Comparison of ENCODE assay signal across 11 cellular contexts in genomic region chr3:98536456-98537017, GRCh38. TPM values are rescaled to one million over a fixed set of nuclear protein-coding genes. Genes with fewer than 3 reads are reported as not detected.
DNase-seq lines count a peak whose midpoint lies in the region; ATAC-seq and TF ChIP-seq lines count a peak whose summit lies in the region.
"Had no signal": no experiment of that assay in that cellular context is flagged by ENCODE, and none has a peak within 500 bp of the region (broad histone marks: within the 10 kb centered on the region; RNA-seq: fewer than 3 reads in every experiment).

No MANE protein-coding gene starts in this region.

- no peaks in the 10 kb centered on the region for H3K27me3 ChIP-seq in CD4-positive, alpha-beta memory T cell (ENCODE audit: insufficient read depth, low read length)
- no peaks in the 10 kb centered on the region for H3K27me3 ChIP-seq in PC-9 (ENCODE audit: insufficient read depth, low read depth)

- in situ Hi-C loops in GM18951 (cut with MboI; ENCODE audit: low sequenced_read_pairs, unreplicated experiment) = no loop called here

- BruUV-seq in PC-9 (replicated peaks; lab: Mats Ljungman, UMichigan) = no TSS peak

- intact Hi-C loops in CD4-positive, alpha-beta memory T cell (cut with micrococcal nuclease) = no loop called here
- intact Hi-C loops in PC-9 (cut with micrococcal nuclease; ENCODE audit: unreplicated experiment) = no loop called here

- ATAC-seq in HG02852 (IDR thresholded peaks at IDR 0.05; ENCODE audit: unreplicated experiment) (peak; percentile 66), T-cell (replicated peaks in 1 of 4) (peak in 3 of 4 experiments; percentile 27 to 48 (median 37))

- peaks cover 0 to 2% (median 0%) of the 10 kb centered on the region in 8 donors for H3K9me3 Mint-ChIP-seq in CD4-positive, alpha-beta memory T cell
- H3K9me3 Mint-ChIP-seq in T-cell = no peaks in the 10 kb centered on the region

- peak overlapping the region; percentile 7 to 85 (median 62) for H3K4me3 Mint-ChIP-seq in CD4-positive, alpha-beta memory T cell
- H3K4me3 Mint-ChIP-seq in T-cell = peak overlapping the region; percentile 7 to 49 (median 45)

- H3F3A ChIP-seq in PC-9 (ENCODE audit: insufficient read depth, low read depth) = peaks cover 12% of the 10 kb centered on the region; the same call in 1 of the 2 replicates

- CTCF ChIA-PET in CD4-positive, alpha-beta memory T cell (lab: Charles Lee; ENCODE audit: partially characterized antibody) = interaction anchor here (1.0 to 1.9 kb wide), 8 partner anchors 9 to 207 kb away, joined by 3 to 6 read pairs (median 3); partner anchors contain the start of gene CLDND1
- CTCF ChIA-PET in T-cell (lab: Charles Lee) (interaction anchor here in 1 of 2 donors (1.4 kb wide), 1 partner anchor 14 kb away, joined by 4 read pairs; the partner anchor contains the start of gene CLDND1), PC-9 (lab: Charles Lee) (no interaction called here)

- H3K4me2 ChIP-seq in PC-9 = no peak overlapping the region
- H3K4me2 ChIP-seq: KMS-11 had no signal

- H3K79me2 ChIP-seq in PC-9 (ENCODE audit: low read depth) = no peaks in the 10 kb centered on the region

- POLR2A ChIA-PET in CD4-positive, alpha-beta memory T cell (lab: Charles Lee; ENCODE audit: partially characterized antibody) = interaction anchor here (0.7 to 13.1 kb wide), 9 partner anchors 9 to 57 kb away, joined by 3 to 163 read pairs (median 5); partner anchors contain the start of genes CLDND1 and CPOX
- POLR2A ChIA-PET in T-cell (lab: Charles Lee) (interaction anchor here in 1 of 2 donors (0.7 kb wide), 1 partner anchor 21 kb away, joined by 3 read pairs; no protein-coding TSS in a partner anchor), PC-9 (lab: Charles Lee; ENCODE audit: unreplicated experiment) (interaction anchor here (0.6 kb wide), 1 partner anchor 186 kb away, joined by 9 read pairs; no protein-coding TSS in a partner anchor)

- H3K27ac Mint-ChIP-seq in CD4-positive, alpha-beta memory T cell = peak overlapping the region in 5 of 7 donors; percentile 46 to 77 (median 56)
- peak overlapping the region; percentile 8 to 68 for H3K27ac Mint-ChIP-seq in T-cell

- H3K36me3 Mint-ChIP-seq in CD4-positive, alpha-beta memory T cell = no peaks in the 10 kb centered on the region
- no peaks in the 10 kb centered on the region for H3K36me3 Mint-ChIP-seq in T-cell

- H3K27me3 Mint-ChIP-seq in CD4-positive, alpha-beta memory T cell = no peaks in the 10 kb centered on the region
- H3K27me3 Mint-ChIP-seq in T-cell = no peaks in the 10 kb centered on the region

- H3K9me3 ChIP-seq in CD4-positive, alpha-beta memory T cell (ENCODE audit: control insufficient read depth in 1 of 2, low read length in 2 of 2) = no peaks in the 10 kb centered on the region
- H3K9me3 ChIP-seq in PC-9 (ENCODE audit: insufficient read depth, low read depth) = no peaks in the 10 kb centered on the region

- DNase-seq in CD4-positive, alpha-beta memory T cell = no peak
- DNase-seq in T-cell = no peak
- no peak for DNase-seq in NCI-H2171 (lab: John Stamatoyannopoulos, UW)
- no peak for DNase-seq in PC-9
- no peak for DNase-seq in GDM1 (lab: John Stamatoyannopoulos, UW)
- no peak for DNase-seq in dermis blood vessel endothelial cell
- DNase-seq: cerebellar nuclear complex had no signal

- no peak for TF ChIP-seq CTCF in PC-9 (conservative IDR thresholded peaks at IDR 0.05)

- H3K9me2 ChIP-seq in PC-9 (ENCODE audit: insufficient read depth) = no peaks in the 10 kb centered on the region; the same call in 1 of the 2 replicates

- H3K27ac ChIP-seq in CD4-positive, alpha-beta memory T cell (ENCODE audit: low read depth, low read length) = no peak overlapping the region
- no peak overlapping the region for H3K27ac ChIP-seq in PC-9
- H3K27ac ChIP-seq: C4-2B, KMS-11 had no signal

- TF ChIP-seq POLR2A in GM18951 (IDR thresholded peaks at IDR 0.05; ENCODE audit: extremely low read depth, insufficient read depth, insufficient read length) = peak; percentile 72

- H2AFZ ChIP-seq in PC-9 = no peak overlapping the region

- no peaks in the 10 kb centered on the region for H4K20me1 ChIP-seq in PC-9 (ENCODE audit: insufficient read depth)

- H3K36me3 ChIP-seq in CD4-positive, alpha-beta memory T cell (ENCODE audit: insufficient read depth, low read length) = no peaks in the 10 kb centered on the region
- H3K36me3 ChIP-seq in PC-9 (ENCODE audit: low read depth) = no peaks in the 10 kb centered on the region

- H3K4me1 ChIP-seq in CD4-positive, alpha-beta memory T cell (ENCODE audit: insufficient read depth, low read length) = peaks cover 17% of the 10 kb centered on the region
- no peaks in the 10 kb centered on the region for H3K4me1 ChIP-seq in PC-9 (replicated peaks; ENCODE audit: insufficient read depth)

- no peak overlapping the region for H3K4me3 ChIP-seq in CD4-positive, alpha-beta memory T cell (ENCODE audit: low read length in 2 of 2)
- H3K4me3 ChIP-seq in PC-9 = no peak overlapping the region

- peaks cover 19 to 27% (median 24%) of the 10 kb centered on the region in 4 donors for H3K4me1 Mint-ChIP-seq in CD4-positive, alpha-beta memory T cell
- H3K4me1 Mint-ChIP-seq in T-cell = peaks cover 6 to 30% (median 17%) of the 10 kb centered on the region in 3 donors

RNA-seq across cellular contexts. Expression of gene GPR15, which starts 4.8 kb away (rescaled TPM):
- 10 to 100 TPM; 31.2 to 32.0 TPM for total RNA-seq in CD4-positive, alpha-beta memory T cell
- 10 to 100 TPM; 12.9 to 14.2 TPM for polyA plus RNA-seq in CD4-positive, alpha-beta memory T cell
- total RNA-seq in T-cell (10 to 100 TPM in 4 of 5 donors, 1 to 10 TPM in 1; 5.7 to 69.9 (median 24.7) TPM), PC-9 (2021) (not detected in 2 replicates), dermis blood vessel endothelial cell (not detected in 2 replicates)

RNA-seq across cellular contexts. Expression of gene CLDND1, which starts 13.8 kb away (rescaled TPM):
- total RNA-seq in CD4-positive, alpha-beta memory T cell = 100 to 1,000 TPM; 421 to 431 TPM
- polyA plus RNA-seq in CD4-positive, alpha-beta memory T cell = 100 to 1,000 TPM; 149 to 246 TPM
- total RNA-seq in T-cell = 100 to 1,000 TPM; 133 to 404 (median 264) TPM
- total RNA-seq in PC-9 (2021) = 143 and 152 TPM in 2 replicates
- total RNA-seq in dermis blood vessel endothelial cell = 153 and 260 TPM in 2 replicates

RNA-seq across cellular contexts. Expression of gene OR5K2, which starts 39.1 kb away (rescaled TPM):
- not detected for total RNA-seq in CD4-positive, alpha-beta memory T cell
- polyA plus RNA-seq in CD4-positive, alpha-beta memory T cell = not detected
- not detected for total RNA-seq in T-cell
- total RNA-seq in PC-9 (2021) = not detected in 2 replicates
- not detected in 2 replicates for total RNA-seq in dermis blood vessel endothelial cell

RNA-seq across cellular contexts. Expression of gene CPOX, which starts 56.9 kb away (rescaled TPM):
- total RNA-seq in CD4-positive, alpha-beta memory T cell = 10 to 100 TPM; 41.1 to 41.3 TPM
- 1 to 10 TPM; 3.3 to 8.2 TPM for polyA plus RNA-seq in CD4-positive, alpha-beta memory T cell
- 10 to 100 TPM; 13.9 to 47.6 (median 44.6) TPM for total RNA-seq in T-cell
- 30.4 and 35.2 TPM in 2 replicates for total RNA-seq in PC-9 (2021)
- total RNA-seq in dermis blood vessel endothelial cell = 26.0 and 33.2 TPM in 2 replicates
